Comparison of ENCODE assay signal across 13 cellular contexts in the genomic region with DNA sequence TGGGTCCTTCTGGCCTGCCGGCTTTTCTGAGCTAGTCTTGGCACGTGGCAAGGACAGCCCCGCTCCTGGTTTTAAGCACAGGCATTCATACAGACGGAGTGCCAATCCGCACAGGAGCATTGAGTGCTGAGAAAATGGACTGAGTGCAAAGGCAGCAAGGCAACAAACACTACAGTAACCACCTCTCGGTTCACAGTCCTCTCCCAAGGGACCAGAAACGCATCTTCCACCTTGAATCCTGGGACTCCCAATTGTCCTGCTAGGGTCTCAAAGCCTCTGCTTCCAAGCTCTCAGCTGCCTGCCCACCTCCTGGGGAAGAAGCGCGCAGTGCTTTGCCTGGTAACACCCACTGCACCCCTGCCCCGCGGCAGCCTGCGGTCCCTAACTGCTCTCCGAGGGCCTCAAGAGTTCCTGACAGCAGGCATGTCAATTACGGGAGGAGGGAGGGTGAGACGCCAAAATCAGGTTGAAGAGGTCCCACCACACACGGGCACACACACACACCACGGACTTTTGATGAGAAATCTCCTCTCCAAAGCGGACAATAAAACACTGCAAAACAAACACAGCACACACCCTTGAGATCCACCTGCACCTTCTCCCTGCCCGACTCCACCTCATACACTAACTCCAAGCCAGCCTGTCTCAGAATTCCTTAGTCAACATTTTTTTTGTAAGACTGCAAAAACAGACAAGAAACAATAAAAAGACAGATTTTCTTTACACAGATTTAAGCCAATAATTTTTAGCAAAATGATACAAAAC. TPM values are rescaled to one million over a fixed set of nuclear protein-coding genes. Genes with fewer than 3 reads are reported as not detected.
DNase-seq lines count a peak whose midpoint lies in the region; ATAC-seq and TF ChIP-seq lines count a peak whose summit lies in the region.
"Had no signal": no experiment of that assay in that cellular context is flagged by ENCODE, and none has a peak within 500 bp of the region (broad histone marks: within the 10 kb centered on the region; RNA-seq: fewer than 3 reads in every experiment).

No MANE protein-coding gene starts in this region.

- H3K36me3 Mint-ChIP-seq in progenitor cell of endocrine pancreas (ENCODE audit: insufficient read depth): peaks cover 22% of the 10 kb centered on the region

- H3K27me3 ChIP-seq in Panc1 (ENCODE audit: control insufficient read depth, insufficient read depth, low read length): no peaks in the 10 kb centered on the region
- H3K27me3 ChIP-seq: brain microvascular endothelial cell, spleen had no signal

- intact Hi-C loops in Panc1 (cut with micrococcal nuclease; ENCODE audit: unreplicated experiment): loop anchor here (5.0 kb wide), 2 partner anchors 78 to 93 kb away; no protein-coding TSS in a partner anchor

- peak overlapping the region; percentile 79 for H3K27ac Mint-ChIP-seq in progenitor cell of endocrine pancreas

- TF ChIP-seq CTCF in Panc1 (IDR thresholded peaks at IDR 0.05) (no peak), progenitor cell of endocrine pancreas (IDR thresholded peaks at IDR 0.05; ENCODE audit: unreplicated experiment) (no peak)

- ATAC-seq in Panc1: 0 out of 2 replicates have a peak, but pooled peaks have one; percentile 0
- ATAC-seq in GM21576 (IDR thresholded peaks at IDR 0.05; ENCODE audit: unreplicated experiment): no peak
- no peak for ATAC-seq in HG03025 (IDR thresholded peaks at IDR 0.05; ENCODE audit: low FRiP score, unreplicated experiment)
- no peak for ATAC-seq in HG03342 (IDR thresholded peaks at IDR 0.05; ENCODE audit: unreplicated experiment)

- H3K9me3 ChIP-seq in Panc1 (ENCODE audit: control insufficient read depth, insufficient read depth, low read depth, low read length): no peaks in the 10 kb centered on the region
- H3K9me3 ChIP-seq: spleen had no signal

- peaks cover 84% of the 10 kb centered on the region for H3K4me1 ChIP-seq in Panc1 (ENCODE audit: control insufficient read depth, insufficient read depth, low read length)

- in situ Hi-C loops in Caki2 (cut with HindIII; ENCODE audit: low pct_unique_long_range_greater_than_20kb, low sequenced_read_pairs): no loop called here
- in situ Hi-C loops in Panc1 (cut with HindIII; ENCODE audit: low pct_unique_long_range_greater_than_20kb, low sequenced_read_pairs): no loop called here

- no peaks in the 10 kb centered on the region for H3K27me3 Mint-ChIP-seq in progenitor cell of endocrine pancreas

- POLR2A ChIA-PET in Panc1 (lab: Charles Lee): interaction anchor here (0.5 to 0.6 kb wide), 2 partner anchors 14 to 680 kb away, joined by 4 to 5 read pairs; no protein-coding TSS in a partner anchor

- no peaks in the 10 kb centered on the region for H3K9me3 Mint-ChIP-seq in progenitor cell of endocrine pancreas (ENCODE audit: low read depth)
- H3K9me3 Mint-ChIP-seq: mesothelial cell of epicardium had no signal

- peak overlapping the region; percentile 95 for H3K27ac ChIP-seq in Panc1 (ENCODE audit: low read length)
- peak overlapping the region; percentile 72 for H3K27ac ChIP-seq in cingulate gyrus (ENCODE audit: low read depth, low read length)
- H3K27ac ChIP-seq: brain microvascular endothelial cell had no signal

- H3K36me3 ChIP-seq in Panc1 (ENCODE audit: control insufficient read depth, insufficient read depth, low read length): no peaks in the 10 kb centered on the region; the same call in 1 of the 2 replicates

- no peak overlapping the region for H3K4me3 Mint-ChIP-seq in progenitor cell of endocrine pancreas (ENCODE audit: low read depth)
- H3K4me3 Mint-ChIP-seq: mesothelial cell of epicardium had no signal

- H3K4me3 ChIP-seq in Panc1 (ENCODE audit: low read depth in 2 of 2, low read length in 2 of 2): no peak overlapping the region

- CTCF ChIA-PET in Panc1 (lab: Charles Lee): interaction anchor here (1.1 kb wide), 1 partner anchor 38 kb away, joined by 3 read pairs; no protein-coding TSS in a partner anchor

- H3K4me1 Mint-ChIP-seq in progenitor cell of endocrine pancreas (ENCODE audit: low read depth): peaks cover under 1% of the 10 kb centered on the region

- BruUV-seq in Panc1 (replicated peaks; lab: Mats Ljungman, UMichigan): TSS peak; percentile 69

- DNase-seq in Caki2 (ENCODE audit: low read depth) (peak; percentile 46), Panc1 (ENCODE audit: low read depth, low spot score) (no peak), progenitor cell of endocrine pancreas (ENCODE audit: low spot score, unreplicated experiment) (no peak), cortex of kidney (lab: John Stamatoyannopoulos, UW) (no peak)
- DNase-seq: activated CD4-positive, alpha-beta T cell treated with anti-CD3 and anti-CD28 coated beads, Interleukin-2, amount 50 U/mL, for 4 hours; NCI-H1092 had no signal

RNA-seq across cellular contexts. Expression of gene SLC16A3, which starts 15.0 kb away (rescaled TPM):
- 589 and 677 TPM in 2 replicates for total RNA-seq in Caki2 (2014; rRNA removed; shearing (Covaris generic); ENCODE audit: low replicate concordance)
- total RNA-seq in Panc1 (2021; ENCODE audit: unreplicated experiment) (581 TPM), progenitor cell of endocrine pancreas (5.4 and 5.9 TPM in 2 replicates)
- polyA plus RNA-seq in Panc1 (2012; ENCODE audit: insufficient read length): 1,387 TPM

RNA-seq across cellular contexts. Expression of gene CSNK1D, which starts 29.7 kb away (rescaled TPM):
- 73.2 and 80.4 TPM in 2 replicates for total RNA-seq in Caki2 (2014; rRNA removed; shearing (Covaris generic); ENCODE audit: low replicate concordance)
- total RNA-seq in Panc1 (2021; ENCODE audit: unreplicated experiment): 234 TPM
- 316 TPM for polyA plus RNA-seq in Panc1 (2012; ENCODE audit: insufficient read length)
- total RNA-seq in progenitor cell of endocrine pancreas: 224 and 227 TPM in 2 replicates

RNA-seq across cellular contexts. Expression of gene CCDC57, which starts 31.2 kb away (rescaled TPM):
- total RNA-seq in Caki2 (2014; rRNA removed; shearing (Covaris generic); ENCODE audit: low replicate concordance): 8.4 and 10.8 TPM in 2 replicates
- total RNA-seq in Panc1 (2021; ENCODE audit: unreplicated experiment) (63.6 TPM), progenitor cell of endocrine pancreas (79.0 and 79.3 TPM in 2 replicates)
- 59.2 TPM for polyA plus RNA-seq in Panc1 (2012; ENCODE audit: insufficient read length)

Comparison
In these comparisons a context has a peak if more than half of its experiments do, and no peak if none do; other contexts are left out.
1. RNA of gene SLC16A3, which starts 15.0 kb away (total RNA-seq): 589 to 677 TPM in Caki2 and 581 TPM in Panc1 (single experiment); 5.4 to 5.9 TPM in progenitor cell of endocrine pancreas; every median in the first group is over 10 times any median in the second.